In genomic region chr6:21228411-21228810, GRCh38 we compare ENCODE assay signal across 29 cellular contexts.
DNase-seq lines count a peak whose midpoint lies in the region; TF ChIP-seq lines count a peak whose summit lies in the region.
"Had no signal": no experiment of that assay in that cellular context is flagged by ENCODE, and none has a peak within 500 bp of the region (broad histone marks: within the 10 kb centered on the region; RNA-seq: fewer than 3 reads in every experiment).

No MANE protein-coding gene starts in this region.

- no peaks in the 10 kb centered on the region; the same call in 1 of the 2 replicates for H3K27me3 Mint-ChIP-seq in HFFc6 (ENCODE audit: insufficient read depth)
- H3K27me3 Mint-ChIP-seq: activated CD4-positive, alpha-beta T cell treated with anti-CD3 and anti-CD28 coated beads, Interleukin-2, amount 10 ng/mL, durations not matched to agents 24 days and 14 days; naive B cell had no signal

- DNase-seq in AG10803 (ENCODE audit: low read depth) (peak; percentile 12), HFFc6 (peak; percentile 32), adipocyte (ENCODE audit: low read depth) (peak; percentile 1), foreskin melanocyte (peak; percentile 26), DMS153 treated with DMSO at 0.1 percent for 48 hours (lab: John Stamatoyannopoulos, UW; ENCODE audit: unreplicated experiment) (no peak), ACHN (no peak), CD1c-positive myeloid dendritic cell (ENCODE audit: extremely low spot score) (no peak)
- no peak for DNase-seq in activated CD4-positive, alpha-beta T cell treated with anti-CD3 and anti-CD28 coated beads, Interleukin-2, amount 50 U/mL, for 1 hour
- DNase-seq: activated CD4-positive, alpha-beta T cell treated with anti-CD3 and anti-CD28 coated beads, Interleukin-2, amount 10 ng/mL, durations not matched to agents 24 days and 14 days; activated gamma-delta T cell treated with Interleukin-2 at 50 U/mL for 16 hours; activated T-cell treated with anti-CD3 and anti-CD28 coated beads, Interleukin-2, amount 50 U/mL, for 4 hours; body of pancreas; DMS153; gastrocnemius medialis; GF-D8; Kasumi-1; left ventricle myocardium inferior; naive B cell; NCI-H146; NCI-H2107; NCI-H446; OCI-M1; SHP77; stimulated activated naive CD8-positive, alpha-beta T cell treated with anti-CD3 and anti-CD28 coated beads, Interleukin-15, Interleukin-2, amounts not matched to agents 100 U/mL and 50 U/mL, for 24 hours; T-helper 9 cell; WERI-Rb-1 had no signal

- H3K4me1 ChIP-seq in adipocyte (ENCODE audit: control insufficient read depth, insufficient read depth, low read length), result no peaks in the 10 kb centered on the region
- H3K4me1 ChIP-seq: body of pancreas, gastrocnemius medialis, left ventricle myocardium inferior, vagina had no signal

- no peaks in the 10 kb centered on the region; the same call in 1 of the 2 replicates for H3K9me3 Mint-ChIP-seq in HFFc6
- H3K9me3 Mint-ChIP-seq: activated T-cell treated with anti-CD3 and anti-CD28 coated beads, Interleukin-2, amount 50 U/mL, for 4 hours had no signal

- peaks cover 5% of the 10 kb centered on the region for H3K9me3 ChIP-seq in adipocyte (ENCODE audit: control insufficient read depth, low read length)
- H3K9me3 ChIP-seq: body of pancreas, gastrocnemius medialis, left ventricle myocardium inferior, thoracic aorta, vagina had no signal

- H3K9ac ChIP-seq in adipocyte (ENCODE audit: low read length), result no peak overlapping the region

- TF ChIP-seq CTCF in AG10803 (conservative IDR thresholded peaks at IDR 0.05; ENCODE audit: low read length) (no peak), HFFc6 (IDR thresholded peaks at IDR 0.05) (no peak)

- H3K27ac Mint-ChIP-seq in HFFc6, result peak overlapping the region; percentile 3; the same call in 1 of the 2 replicates
- H3K27ac Mint-ChIP-seq: activated CD4-positive, alpha-beta T cell treated with anti-CD3 and anti-CD28 coated beads, Interleukin-2, amount 10 ng/mL, durations not matched to agents 24 days and 14 days had no signal

- peaks cover 11% of the 10 kb centered on the region for H3K36me3 ChIP-seq in adipocyte (ENCODE audit: control insufficient read depth, insufficient read depth, low read length, severe bottlenecking)

- H3K36me3 Mint-ChIP-seq in HFFc6 (ENCODE audit: low read depth), result peaks cover 21% of the 10 kb centered on the region

- H3K4me3 ChIP-seq in AG10803 (ENCODE audit: low read length), result no peak overlapping the region
- no peak overlapping the region for H3K4me3 ChIP-seq in adipocyte (ENCODE audit: low read length)
- H3K4me3 ChIP-seq: body of pancreas, gastrocnemius medialis, hepatocyte, left ventricle myocardium inferior, thoracic aorta, vagina had no signal

- no peaks in the 10 kb centered on the region for H3K27me3 ChIP-seq in adipocyte (replicated peaks; ENCODE audit: control insufficient read depth, insufficient read depth, low read length)
- H3K27me3 ChIP-seq: body of pancreas, gastrocnemius medialis, hepatocyte, vagina had no signal

- in situ Hi-C loops in ACHN (cut with HindIII; ENCODE audit: low pct_ligation_motif_present, low pct_unique_long_range_greater_than_20kb, low sequenced_read_pairs), result no loop called here

- H3K4me1 Mint-ChIP-seq in HFFc6 (ENCODE audit: low read depth), result peaks cover 31% of the 10 kb centered on the region
- H3K4me1 Mint-ChIP-seq: activated CD4-positive, alpha-beta T cell treated with anti-CD3 and anti-CD28 coated beads, Interleukin-2, amount 10 ng/mL, durations not matched to agents 24 days and 14 days had no signal

- H3K4me3 Mint-ChIP-seq in HFFc6, result no peak overlapping the region
- H3K4me3 Mint-ChIP-seq: activated CD4-positive, alpha-beta T cell treated with anti-CD3 and anti-CD28 coated beads, Interleukin-2, amount 10 ng/mL, durations not matched to agents 24 days and 14 days; activated T-cell treated with anti-CD3 and anti-CD28 coated beads, Interleukin-2, amount 50 U/mL, for 4 hours; naive B cell had no signal

Comparison
In these comparisons a context has a peak if more than half of its experiments do, and no peak if none do; other contexts are left out.
1. DNase-seq: peak in AG10803 (single experiment), HFFc6 (single experiment), adipocyte (single experiment) and foreskin melanocyte (single experiment); none in DMS153 treated with DMSO at 0.1 percent for 48 hours (single experiment), activated CD4-positive, alpha-beta T cell treated with anti-CD3 and anti-CD28 coated beads, Interleukin-2, amount 50 U/mL, for 1 hour (single experiment), ACHN (single experiment) and CD1c-positive myeloid dendritic cell (single experiment).